In genomic region chr1:248434913-248435312, GRCh38 we compare ENCODE assay signal across 7 cellular contexts.
DNase-seq lines count a peak whose midpoint lies in the region; ATAC-seq and TF ChIP-seq lines count a peak whose summit lies in the region.
"Not testable (repeated sequence)": the region's sequence is repeated elsewhere in the genome, so short reads cannot be mapped to it uniquely, and the experiment has no call there.

No MANE protein-coding gene starts in this region.

- ATAC-seq in GM18505 (IDR thresholded peaks at IDR 0.05; ENCODE audit: unreplicated experiment) (peak; percentile 44), GM18907 (IDR thresholded peaks at IDR 0.05; ENCODE audit: unreplicated experiment) (peak; percentile 62), GM21526 (IDR thresholded peaks at IDR 0.05; ENCODE audit: low FRiP score, unreplicated experiment) (peak; percentile 35), HG02588 (IDR thresholded peaks at IDR 0.05; ENCODE audit: unreplicated experiment) (peak; percentile 50), HG02885 (IDR thresholded peaks at IDR 0.05; ENCODE audit: poor library complexity, unreplicated experiment) (peak; percentile 54), HG03378 (IDR thresholded peaks at IDR 0.05; ENCODE audit: unreplicated experiment) (peak; percentile 54)
- peak; percentile 71 to 79 for ATAC-seq in stimulated activated naive B cell treated with anti-CD40 and anti-IgM and Interleukin-4, amounts not matched to agents 10 μg/mL and 1 μg/mL and 100 μg/mL, for 72 hours (replicated peaks)

- not testable (repeated sequence) for H3K27me3 Mint-ChIP-seq in stimulated activated naive B cell treated with anti-CD40 and anti-IgM and Interleukin-4, amounts not matched to agents 10 μg/mL and 1 μg/mL and 100 μg/mL, for 72 hours

- H3K9me3 Mint-ChIP-seq in stimulated activated naive B cell treated with anti-CD40 and anti-IgM and Interleukin-4, amounts not matched to agents 10 μg/mL and 1 μg/mL and 100 μg/mL, for 72 hours: not testable (repeated sequence)

- not testable (repeated sequence) for H3K36me3 Mint-ChIP-seq in stimulated activated naive B cell treated with anti-CD40 and anti-IgM and Interleukin-4, amounts not matched to agents 10 μg/mL and 1 μg/mL and 100 μg/mL, for 72 hours

- peaks cover 9 to 16% of the 10 kb centered on the region in 2 donors for H3K4me1 Mint-ChIP-seq in stimulated activated naive B cell treated with anti-CD40 and anti-IgM and Interleukin-4, amounts not matched to agents 10 μg/mL and 1 μg/mL and 100 μg/mL, for 72 hours

- TF ChIP-seq POLR2A in GM18505 (IDR thresholded peaks at IDR 0.05; ENCODE audit: borderline replicate concordance, extremely low read depth, insufficient read depth, insufficient read length): not testable (repeated sequence)

- H3K27ac Mint-ChIP-seq in stimulated activated naive B cell treated with anti-CD40 and anti-IgM and Interleukin-4, amounts not matched to agents 10 μg/mL and 1 μg/mL and 100 μg/mL, for 72 hours: not testable (repeated sequence)

- H3K4me3 Mint-ChIP-seq in stimulated activated naive B cell treated with anti-CD40 and anti-IgM and Interleukin-4, amounts not matched to agents 10 μg/mL and 1 μg/mL and 100 μg/mL, for 72 hours: not testable (repeated sequence)

- not testable (repeated sequence) for DNase-seq in stimulated activated naive B cell treated with anti-CD40 and anti-IgM and Interleukin-4, amounts not matched to agents 10 μg/mL and 1 μg/mL and 100 μg/mL, for 72 hours
